In genomic region chr1:117365350-117366280, GRCh38 we compare ENCODE assay signal across 8 cellular contexts. TPM values are rescaled to one million over a fixed set of nuclear protein-coding genes. Genes with fewer than 3 reads are reported as not detected.
DNase-seq lines count a peak whose midpoint lies in the region; ATAC-seq, FAIRE-seq and TF ChIP-seq lines count a peak whose summit lies in the region.

No MANE protein-coding gene starts in this region.

- H3K9ac ChIP-seq in HepG2 (ENCODE audit: insufficient read depth, low read depth, low read length): peak overlapping the region; percentile 96

- TF ChIP-seq EP300 in HepG2 (IDR thresholded peaks at IDR 0.05; ENCODE audit: low read depth in 2 of 2, low read length in 2 of 2) (no peak), HepG2 (CRISPR knock-in tag; IDR thresholded peaks at IDR 0.05; ENCODE audit: borderline replicate concordance) (no peak), tibial nerve (IDR thresholded peaks at IDR 0.05) (no peak)

- no TSS peak for BruUV-seq in HepG2 (replicated peaks; lab: Mats Ljungman, UMichigan)

- intact Hi-C loops in HepG2 (cut with micrococcal nuclease; ENCODE audit: unreplicated experiment): loop anchor here (10.0 kb wide), 1 partner anchor 241 kb away; the partner anchor contains the start of gene TRIM45

- H3K9me3 ChIP-seq in HEK293 (ENCODE audit: control insufficient read depth, insufficient read depth, low read depth, low read length) (no peaks in the 10 kb centered on the region), HepG2 (ENCODE audit: low read length) (no peaks in the 10 kb centered on the region), tibial nerve (no peaks in the 10 kb centered on the region)

- DNase-seq in astrocyte of the spinal cord (ENCODE audit: low read depth, low spot score): no peak
- no peak for DNase-seq in HepG2 (ENCODE audit: low spot score)
- no peak for DNase-seq in tibial nerve (ENCODE audit: low spot score in 2 of 2)
- DNase-seq in GF-D8 (lab: John Stamatoyannopoulos, UW): no peak
- no peak for DNase-seq in NCI-H748 treated with DMSO at 0.1 percent for 48 hours (lab: John Stamatoyannopoulos, UW)

- no peak for TF ChIP-seq CTCF in HEK293 (tag by site-specific recombination; IDR thresholded peaks at IDR 0.05)
- TF ChIP-seq CTCF in astrocyte of the spinal cord (IDR thresholded peaks at IDR 0.05; ENCODE audit: low read depth, low read length): no peak
- no peak for TF ChIP-seq CTCF in HepG2 (CRISPR knock-in tag; IDR thresholded peaks at IDR 0.05)
- TF ChIP-seq CTCF in tibial nerve (IDR thresholded peaks at IDR 0.05): no peak

- no peak for ATAC-seq in HepG2
- ATAC-seq in HG03280 (IDR thresholded peaks at IDR 0.05; ENCODE audit: unreplicated experiment): no peak

- in situ Hi-C loops in astrocyte of the spinal cord (cut with HindIII; ENCODE audit: low sequenced_read_pairs): no loop called here
- in situ Hi-C loops in HepG2 (cut with HindIII; ENCODE audit: extremely low pct_ligation_motif_present, low pct_unique_long_range_greater_than_20kb): no loop called here

- FAIRE-seq in HepG2 (lab: Jason Lieb, UNC): no peak

- CTCF ChIA-PET in HEK293 (lab: Yijun Ruan, JAX) (interaction anchor here (0.6 to 0.7 kb wide), 2 partner anchors 23 to 77 kb away, joined by 3 read pairs; no protein-coding TSS in a partner anchor), HepG2 (lab: Yijun Ruan, JAX; ENCODE audit: low intra/inter-chr PET ratio, low total read pairs) (no interaction called here)

- WGBS in HepG2 (ENCODE audit: low lambda C conversion rate): 42% methylated on average over 11 of the region's 11 CpGs
- WGBS in tibial nerve, 2 donors: 18 to 25% methylated on average over 11 of the region's 11 CpGs

- H3K27ac ChIP-seq in ACC112 (ENCODE audit: low read depth, low read length) (peak overlapping the region; percentile 63), HEK293 (ENCODE audit: extremely low read depth, low read depth, low read length) (peak overlapping the region; percentile 94; the same call in 1 of the 2 replicates), HepG2 (ENCODE audit: extremely low read length, insufficient read depth, low read length) (peak overlapping the region; percentile 95), tibial nerve (peak overlapping the region; percentile 97 to 99 (median 98))

- H3K4me1 ChIP-seq in ACC112 (ENCODE audit: control insufficient read depth, insufficient read depth, low read length, unreplicated experiment): peaks cover 9% of the 10 kb centered on the region
- H3K4me1 ChIP-seq in HEK293 (ENCODE audit: control insufficient read depth, insufficient read depth, low read length): no peaks in the 10 kb centered on the region
- peaks cover 14% of the 10 kb centered on the region for H3K4me1 ChIP-seq in HepG2 (ENCODE audit: insufficient read depth, low read length)
- peaks cover 0 to 52% (median 23%) of the 10 kb centered on the region in 4 donors for H3K4me1 ChIP-seq in tibial nerve

- H3K27me3 ChIP-seq in ACC112 (ENCODE audit: insufficient read depth, low read length) (no peaks in the 10 kb centered on the region), HepG2 (ENCODE audit: control insufficient read depth in 1 of 2, insufficient read depth in 2 of 2, low read length in 2 of 2) (no peaks in the 10 kb centered on the region; a peak in 1 of 5 replicates), tibial nerve (no peaks in the 10 kb centered on the region)

- H3K36me3 ChIP-seq in ACC112 (ENCODE audit: insufficient read depth, low read length) (no peaks in the 10 kb centered on the region), HEK293 (ENCODE audit: control insufficient read depth in 2 of 2, insufficient read depth in 1 of 2, low read length in 2 of 2) (no peaks in the 10 kb centered on the region), HepG2 (replicated peaks in 1 of 2; ENCODE audit: control insufficient read depth in 1 of 2, insufficient read depth in 2 of 2, low read length in 2 of 2) (no peaks in the 10 kb centered on the region), tibial nerve (no peaks in the 10 kb centered on the region)

- peaks cover 4% of the 10 kb centered on the region; the same call in 1 of the 2 replicates for H4K20me1 ChIP-seq in HepG2 (ENCODE audit: insufficient read depth, low read length)

- TF ChIP-seq POLR2A in HepG2 (IDR thresholded peaks at IDR 0.05; ENCODE audit: insufficient read depth in 1 of 2, low read depth in 2 of 2, low read length in 2 of 2): no peak
- no peak for TF ChIP-seq POLR2A in tibial nerve (IDR thresholded peaks at IDR 0.05)

- H3K79me2 ChIP-seq in ACC112 (ENCODE audit: control insufficient read depth, insufficient read depth, low read length, unreplicated experiment) (peaks cover 39% of the 10 kb centered on the region), HepG2 (ENCODE audit: insufficient read depth, low read length) (peaks cover 41% of the 10 kb centered on the region)

- POLR2A ChIA-PET in HEK293 (lab: Yijun Ruan, JAX) (no interaction called here), HepG2 (lab: Yijun Ruan, JAX) (no interaction called here)

- H2AFZ ChIP-seq in ACC112 (ENCODE audit: low read length, unreplicated experiment) (peak overlapping the region; percentile 92), HepG2 (ENCODE audit: low read length) (peak overlapping the region; percentile 76)

- no peak for TF ChIP-seq RAD21 in HepG2 (CRISPR knock-in tag; IDR thresholded peaks at IDR 0.05)

- H3K4me3 ChIP-seq in ACC112 (ENCODE audit: low read depth, low read length) (peak overlapping the region; percentile 90), HEK293 (ENCODE audit: low read depth, low read length) (peak overlapping the region; percentile 88), astrocyte of the spinal cord (ENCODE audit: low read depth, low read length) (peak overlapping the region; percentile 85), HepG2 (replicated peaks in 1 of 3; ENCODE audit: insufficient read depth in 1 of 3, low read depth in 2 of 3, low read length in 3 of 3) (peak overlapping the region; percentile 77 to 95 (median 88)), tibial nerve (peak overlapping the region; percentile 50 to 92 (median 76))

- peak overlapping the region; percentile 98 for H3K4me2 ChIP-seq in HepG2 (ENCODE audit: low read depth, low read length)

TF ChIP-seq in HEK293, 187 proteins besides CTCF, POLR2A, EP300 and RAD21 (continues in another document):
- TF ChIP-seq ZNF830 (tag by site-specific recombination; IDR thresholded peaks at IDR 0.05; ENCODE audit: low read depth): no peak
- no peak for TF ChIP-seq ZNF223 (tag by site-specific recombination; IDR thresholded peaks at IDR 0.05)
- TF ChIP-seq ZNF692 (tag by site-specific recombination; IDR thresholded peaks at IDR 0.05): no peak
- no peak for TF ChIP-seq HOXA7 (CRISPR knock-in tag; IDR thresholded peaks at IDR 0.05; ENCODE audit: borderline replicate concordance)

TF ChIP-seq in HepG2, 621 proteins besides CTCF, POLR2A, EP300 and RAD21:
- TF ChIP-seq ZNF512B (CRISPR knock-in tag; IDR thresholded peaks at IDR 0.05; ENCODE audit: borderline replicate concordance) (no peak), ZNF740 (CRISPR knock-in tag; IDR thresholded peaks at IDR 0.05) (0 out of 2 replicates have a peak, but pooled peaks have one; percentile 45), GZF1 (CRISPR knock-in tag; IDR thresholded peaks at IDR 0.05) (no peak), KMT2A (CRISPR knock-in tag; IDR thresholded peaks at IDR 0.05) (no peak)

RNA-seq across cellular contexts. Expression of gene MAN1A2, which starts 1.6 kb away (rescaled TPM):
- total RNA-seq in HepG2 (2016; rRNA removed; fragmentation: Illumina TruSeq; extraction: Trizol): 19.9 and 20.4 TPM in 2 replicates
- total RNA-seq in HepG2 (2016; cell fraction: cytosol; rRNA removed; fragmentation: Illumina TruSeq; extraction: Trizol; ENCODE audit: low read depth): 70.9 and 83.5 TPM in 2 replicates
- 20.4 and 21.4 TPM in 2 replicates for total RNA-seq in HepG2 (2016; cell fraction: insoluble cytoplasmic fraction; rRNA removed; fragmentation: Illumina TruSeq; extraction: Trizol)
- 19.7 and 24.0 TPM in 2 replicates for total RNA-seq in HepG2 (2016; cell fraction: membrane; rRNA removed; fragmentation: Illumina TruSeq; extraction: Trizol)
- 29.0 and 31.6 TPM in 2 replicates for total RNA-seq in HepG2 (2016; cell fraction: nucleus; rRNA removed; fragmentation: Illumina TruSeq; extraction: Trizol)
- 5.9 and 8.0 TPM in 2 replicates for polyA plus RNA-seq in HepG2 (2011; rRNA removed)
- 4.1 and 7.5 TPM in 2 replicates for polyA plus RNA-seq in HepG2 (2011; cell fraction: cytosol; rRNA removed)
- 4.1 and 5.5 TPM in 2 replicates for polyA plus RNA-seq in HepG2 (2011; cell fraction: nucleus; rRNA removed)
- polyA plus RNA-seq in HepG2 (2012): 10.6 and 11.8 TPM in 2 replicates
- 0.53 and 0.55 TPM in 2 replicates for polyA plus RNA-seq in HepG2 (2016; cell fraction: cytosol; fragmentation: Illumina TruSeq; extraction: Trizol; ENCODE audit: low read depth)
- 9.5 and 11.9 TPM in 2 replicates for polyA plus RNA-seq in HepG2 (2016; cell fraction: insoluble cytoplasmic fraction; fragmentation: Illumina TruSeq; extraction: Trizol; ENCODE audit: low read depth)
- polyA plus RNA-seq in HepG2 (2016; cell fraction: membrane; fragmentation: Illumina TruSeq; extraction: Trizol; ENCODE audit: low read depth): 2.1 and 2.2 TPM in 2 replicates
- polyA plus RNA-seq in HepG2 (2016; cell fraction: nucleus; fragmentation: Illumina TruSeq; extraction: Trizol; ENCODE audit: insufficient read depth, low read depth): 13.4 and 14.6 TPM in 2 replicates
- 15.3 and 28.3 TPM in 2 replicates for polyA minus RNA-seq in HepG2 (2011; rRNA and poly(A)+ RNA removed; ENCODE audit: low replicate concordance)
- 11.2 and 12.8 TPM in 2 replicates for polyA minus RNA-seq in HepG2 (2011; cell fraction: cytosol; rRNA and poly(A)+ RNA removed)
- polyA minus RNA-seq in HepG2 (2011; cell fraction: nucleus; rRNA and poly(A)+ RNA removed): 43.8 and 47.1 TPM in 2 replicates
- total RNA-seq in tibial nerve: 10 to 100 TPM; 31.4 to 65.7 (median 45.6) TPM
